In genomic region chr6:31068738-31069340, GRCh38 we compare ENCODE assay signal across 8 cellular contexts.
DNase-seq lines count a peak whose midpoint lies in the region; ATAC-seq lines count a peak whose summit lies in the region.

No MANE protein-coding gene starts in this region.

- ATAC-seq in GM21723 (IDR thresholded peaks at IDR 0.05; ENCODE audit: unreplicated experiment) (peak; percentile 68), GM21360 (IDR thresholded peaks at IDR 0.05; ENCODE audit: unreplicated experiment) (no peak)
- ATAC-seq in activated CD4-positive, CD25-positive, alpha-beta regulatory T cell treated with anti-CD3 and anti-CD28 coated beads, Interleukin-2, amount 50 U/mL, for 24 hours, result peak; percentile 58 to 90

- peak; percentile 90 for DNase-seq in AG20443 (ENCODE audit: low spot score)
- DNase-seq in NCI-H345 (lab: John Stamatoyannopoulos, UW), result peak; percentile 76
- peak; percentile 57 for DNase-seq in central memory CD4-positive, alpha-beta T cell
- DNase-seq in kidney tubule cell (ENCODE audit: low spot score), result peak; percentile 85
- peak; percentile 66 for DNase-seq in stimulated activated CD4-positive, alpha-beta T cell treated with anti-CD3 and anti-CD28 coated beads, Interleukin-4, amount 100 ng/mL, for 1 hour
